8 cellular contexts compared by ENCODE assay signal in genomic region chrX:69615779-69616519, GRCh38. TPM values are rescaled to one million over a fixed set of nuclear protein-coding genes. Genes with fewer than 3 reads are reported as not detected.
DNase-seq lines count a peak whose midpoint lies in the region; ATAC-seq and TF ChIP-seq lines count a peak whose summit lies in the region.

Gene EDA (plus strand): TSS chrX:69616113.

- peaks cover 6% of the 10 kb centered on the region; the same call in 1 of the 2 replicates for H3K27me3 ChIP-seq in PC-9 (ENCODE audit: insufficient read depth, low read depth)

- intact Hi-C loops in PC-9 (cut with micrococcal nuclease; ENCODE audit: unreplicated experiment), result no loop called here

- no peak within 1 kb of the TSS for H2AFZ ChIP-seq in PC-9

- BruUV-seq in PC-9 (replicated peaks; lab: Mats Ljungman, UMichigan), result no TSS peak

- CTCF ChIA-PET in PC-9 (lab: Charles Lee), result no interaction called here

- no peak for TF ChIP-seq CTCF in PC-9 (conservative IDR thresholded peaks at IDR 0.05)

- no peaks in the 10 kb centered on the region for H3K9me3 ChIP-seq in PC-9 (ENCODE audit: insufficient read depth, low read depth)

- POLR2A ChIA-PET in PC-9 (lab: Charles Lee; ENCODE audit: unreplicated experiment), result no interaction called here

- ATAC-seq in GM18498 (IDR thresholded peaks at IDR 0.05; ENCODE audit: unreplicated experiment) (peak; percentile 92), HG03103 (IDR thresholded peaks at IDR 0.05; ENCODE audit: low read depth, unreplicated experiment) (peak; percentile 91)

- H3K79me2 ChIP-seq in PC-9 (ENCODE audit: low read depth), result no peaks in the 10 kb centered on the region

- no peaks in the 10 kb centered on the region for H4K20me1 ChIP-seq in PC-9 (ENCODE audit: insufficient read depth)

- peak in 1 of 2 experiments; percentile 11 for DNase-seq in PC-9
- peak; percentile 54 for DNase-seq in activated T-helper 9 cell treated with anti-CD3 and anti-CD28 coated beads, Interleukin-2, amount 50 U/mL, for 16 hours (ENCODE audit: low read depth)
- DNase-seq in fibroblast of peridontal ligament (ENCODE audit: extremely low read depth), result peak; percentile 8
- peak; percentile 63 for DNase-seq in myocyte (ENCODE audit: low read depth)
- DNase-seq in stimulated activated CD8-positive, alpha-beta memory T cell treated with anti-CD3 and anti-CD28 coated beads, Interleukin-4, amount 100 ng/mL, for 48 hours, result peak; percentile 77
- no peak for DNase-seq in GOT3 (lab: John Stamatoyannopoulos, UW)

- no peaks in the 10 kb centered on the region for H3K36me3 ChIP-seq in PC-9 (ENCODE audit: low read depth)

- no peaks in the 10 kb centered on the region for H3K9me2 ChIP-seq in PC-9 (ENCODE audit: insufficient read depth)

- H3K4me3 ChIP-seq in PC-9, result no peak within 1 kb of the TSS; the same call in 1 of the 2 replicates

- no peaks in the 10 kb centered on the region for H3F3A ChIP-seq in PC-9 (ENCODE audit: insufficient read depth, low read depth)

- peak within 1 kb of the TSS; percentile 69 for H3K4me2 ChIP-seq in PC-9

- H3K27ac ChIP-seq in PC-9, result no peak within 1 kb of the TSS

- no peaks in the 10 kb centered on the region for H3K4me1 ChIP-seq in PC-9 (replicated peaks; ENCODE audit: insufficient read depth)

RNA-seq across cellular contexts. Expression of gene EDA, which starts in this region (rescaled TPM):
- not detected in 2 replicates for total RNA-seq in PC-9 (2021)
- total RNA-seq in myocyte, result 0.08 and 0.47 TPM in 2 replicates
- 0.04 TPM for polyA plus RNA-seq in myocyte (2012)

Comparison
In these comparisons a context has a peak if more than half of its experiments do, and no peak if none do; other contexts are left out.
1. Peak in DNase-seq in myocyte; RNA of the gene not detected or under 1 TPM.